7 cellular contexts compared by ENCODE assay signal in genomic region chr22:38388506-38389427, GRCh38.
DNase-seq lines count a peak whose midpoint lies in the region; ATAC-seq, FAIRE-seq and TF ChIP-seq lines count a peak whose summit lies in the region.
"Not testable (repeated sequence)": the region's sequence is repeated elsewhere in the genome, so short reads cannot be mapped to it uniquely, and the experiment has no call there.

No MANE protein-coding gene starts in this region.

- H3K9me3 ChIP-seq in T-helper 17 cell (ENCODE audit: control insufficient read depth, low read length, poor library complexity, severe bottlenecking); K562 (replicated peaks; ENCODE audit: control insufficient read depth, insufficient read depth, low read depth, low read length); cardiac muscle cell (ENCODE audit: low read depth); psoas muscle: not testable (repeated sequence)

- not testable (repeated sequence) for TF ChIP-seq POLR2A in K562 (conservative IDR thresholded peaks at IDR 0.05)

- not testable (repeated sequence) for TF ChIP-seq EP300 in K562 (IDR thresholded peaks at IDR 0.05; ENCODE audit: low read length)

- BruUV-seq in K562 (replicated peaks; lab: Mats Ljungman, UMichigan), result not testable (repeated sequence)

- H3K27ac Mint-ChIP-seq in IgD-negative memory B cell, result peak overlapping the region; percentile 94 to 96 (median 96)
- peak overlapping the region; percentile 78 for H3K27ac Mint-ChIP-seq in T-helper 17 cell

- peak overlapping the region; percentile 26; the same call in 1 of the 2 replicates for H3K4me3 ChIP-seq in GM12865 (ENCODE audit: low read depth, low read length)
- not testable (repeated sequence) for H3K4me3 ChIP-seq in K562, cardiac muscle cell, psoas muscle

- not testable (repeated sequence) for H2AFZ ChIP-seq in K562 (ENCODE audit: low read depth, low read length)

- H3K4me2 ChIP-seq in K562 (ENCODE audit: insufficient read depth, low read length), result not testable (repeated sequence)

- not testable (repeated sequence) for H3K36me3 ChIP-seq in K562 (ENCODE audit: control insufficient read depth, insufficient read depth, low read length); cardiac muscle cell; psoas muscle (ENCODE audit: insufficient read depth in 1 of 2, low read depth in 1 of 2)

- H3K9me3 Mint-ChIP-seq in IgD-negative memory B cell, result not testable (repeated sequence)

- H3K4me1 ChIP-seq in K562 (replicated peaks in 1 of 2; ENCODE audit: control insufficient read depth in 2 of 2, insufficient read depth in 2 of 2, low read length in 2 of 2), result not testable (repeated sequence)
- H3K4me1 ChIP-seq in cardiac muscle cell (ENCODE audit: low read depth) (peaks cover 50% of the 10 kb centered on the region), psoas muscle (peaks cover 27% of the 10 kb centered on the region)

- CTCF ChIA-PET in K562 (lab: Yijun Ruan, JAX; ENCODE audit: low intra/inter-chr PET ratio), result not testable (repeated sequence)

- not testable (repeated sequence) for H3K9ac ChIP-seq in K562 (ENCODE audit: insufficient read depth in 1 of 2, low read depth in 2 of 2, low read length in 2 of 2)

- peaks cover 66% of the 10 kb centered on the region for H3K79me2 ChIP-seq in K562 (ENCODE audit: control insufficient read depth, insufficient read depth, low read length)

- H3K9me1 ChIP-seq in K562 (ENCODE audit: control insufficient read depth, insufficient read depth, low read length), result not testable (repeated sequence)

- H4K20me1 ChIP-seq in K562 (replicated peaks; ENCODE audit: control insufficient read depth, insufficient read depth, low read length), result not testable (repeated sequence)

- not testable (repeated sequence) for H3K36me3 Mint-ChIP-seq in IgD-negative memory B cell; T-helper 17 cell (ENCODE audit: low read depth)

- POLR2A ChIA-PET in K562 (lab: Yijun Ruan, JAX), result not testable (repeated sequence)

- not testable (repeated sequence) for H3K27ac ChIP-seq in K562 (ENCODE audit: extremely low read depth, low read depth, low read length)
- H3K27ac ChIP-seq in cardiac muscle cell, result peak overlapping the region; percentile 89
- peak overlapping the region; percentile 30 for H3K27ac ChIP-seq in psoas muscle

- TF ChIP-seq RAD21 in K562 (CRISPR knock-in tag; conservative IDR thresholded peaks at IDR 0.05 in 1 of 2, IDR thresholded peaks at IDR 0.05 in 1 of 2), result not testable (repeated sequence)

- in situ Hi-C loops in K562 (cut with MboI), result not testable (repeated sequence)

- ATAC-seq in T-helper 17 cell (peak; percentile 30), K562 (peak; percentile 65)
- ATAC-seq in psoas muscle, result not testable (repeated sequence)

- not testable (repeated sequence) for DNase-seq in GM12865 (ENCODE audit: low read depth); T-helper 17 cell; K562 (ENCODE audit: extremely low read depth in 1 of 4, low spot score in 3 of 4); cardiac muscle cell (ENCODE audit: low read depth in 1 of 2, low spot score in 1 of 2); psoas muscle
- DNase-seq in medulla oblongata (ENCODE audit: extremely low spot score), result peak; percentile 64

- not testable (repeated sequence) for FAIRE-seq in K562 (lab: Jason Lieb, UNC)

- not testable (repeated sequence) for H3K27me3 Mint-ChIP-seq in IgD-negative memory B cell, T-helper 17 cell

- not testable (repeated sequence) for H3K27me3 ChIP-seq in K562 (ENCODE audit: control insufficient read depth in 2 of 2, insufficient read depth in 2 of 2, low read length in 2 of 2); cardiac muscle cell; psoas muscle (ENCODE audit: insufficient read depth in 3 of 3, low read length in 2 of 3)

- peaks cover 51 to 59% (median 55%) of the 10 kb centered on the region in 3 donors for H3K4me1 Mint-ChIP-seq in IgD-negative memory B cell
- H3K4me1 Mint-ChIP-seq in T-helper 17 cell, result peaks cover 24% of the 10 kb centered on the region

- TF ChIP-seq CTCF in GM12865 (IDR thresholded peaks at IDR 0.05; ENCODE audit: insufficient read depth, low read depth, low read length, missing control alignments); K562 (IDR thresholded peaks at IDR 0.05 in 2 of 3, conservative IDR thresholded peaks at IDR 0.05 in 1 of 3; ENCODE audit: insufficient read depth in 2 of 3, low read depth in 1 of 3, low read length in 3 of 3); cardiac muscle cell (IDR thresholded peaks at IDR 0.05; ENCODE audit: low read depth, low read length); psoas muscle (IDR thresholded peaks at IDR 0.05): not testable (repeated sequence)

- peak overlapping the region; percentile 63 to 85 (median 83) for H3K4me3 Mint-ChIP-seq in IgD-negative memory B cell
- H3K4me3 Mint-ChIP-seq in T-helper 17 cell, result not testable (repeated sequence)

- intact Hi-C loops in K562 (cut with micrococcal nuclease); psoas muscle (cut with DNase I): not testable (repeated sequence)

- WGBS in K562 (ENCODE audit: insufficient coverage, low coverage, missing lambda C conversion rate), result 14% methylated on average over 2 of the region's 6 CpGs
- 58 to 68% (median 58%) methylated on average over 5 to 6 of the region's 6 CpGs for WGBS in psoas muscle, 3 donors

TF ChIP-seq in K562, 482 proteins besides CTCF, POLR2A, EP300 and RAD21:
- TF ChIP-seq MAFK (IDR thresholded peaks at IDR 0.05; ENCODE audit: low read length) (peak; percentile 60; the same call in 1 of the 2 replicates), C11orf30 (IDR thresholded peaks at IDR 0.05; ENCODE audit: low read depth) (peak; percentile 67), MAFF (IDR thresholded peaks at IDR 0.05; ENCODE audit: low read length) (peak; percentile 63), ZNF316 (IDR thresholded peaks at IDR 0.05) (peak; percentile 74)
